Comparison of ENCODE assay signal across 1 cellular context in the genomic region with DNA sequence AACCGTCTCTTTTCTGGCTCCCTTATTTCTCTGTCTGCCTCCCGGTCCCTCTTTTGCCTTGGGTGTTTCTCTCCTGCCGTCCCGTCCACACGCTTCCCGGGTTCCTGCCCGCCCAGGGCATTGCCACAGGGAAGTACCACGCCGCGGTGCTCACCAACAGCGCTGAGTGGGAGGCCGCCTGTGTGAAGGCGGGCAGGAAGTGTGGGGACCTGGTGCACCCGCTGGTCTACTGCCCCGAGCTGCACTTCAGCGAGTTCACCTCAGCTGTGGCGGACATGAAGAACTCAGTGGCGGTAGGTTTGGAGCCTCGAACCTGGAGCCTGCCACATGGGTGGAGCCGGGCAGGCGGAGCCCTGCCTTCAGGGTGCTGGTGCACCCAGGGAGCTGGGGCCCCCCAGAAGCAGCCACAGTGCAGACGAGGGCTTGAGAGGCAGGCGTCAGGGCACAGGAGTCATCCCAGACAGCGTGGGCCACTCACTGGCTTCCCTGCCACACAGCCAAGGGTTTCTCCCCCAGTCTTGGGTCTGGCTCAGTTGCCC.
TF ChIP-seq lines count a peak whose summit lies in the region.

No MANE protein-coding gene starts in this region.

TF ChIP-seq in HepG2, 621 proteins besides CTCF, POLR2A, EP300 and RAD21:
- TF ChIP-seq, protein P1, sequence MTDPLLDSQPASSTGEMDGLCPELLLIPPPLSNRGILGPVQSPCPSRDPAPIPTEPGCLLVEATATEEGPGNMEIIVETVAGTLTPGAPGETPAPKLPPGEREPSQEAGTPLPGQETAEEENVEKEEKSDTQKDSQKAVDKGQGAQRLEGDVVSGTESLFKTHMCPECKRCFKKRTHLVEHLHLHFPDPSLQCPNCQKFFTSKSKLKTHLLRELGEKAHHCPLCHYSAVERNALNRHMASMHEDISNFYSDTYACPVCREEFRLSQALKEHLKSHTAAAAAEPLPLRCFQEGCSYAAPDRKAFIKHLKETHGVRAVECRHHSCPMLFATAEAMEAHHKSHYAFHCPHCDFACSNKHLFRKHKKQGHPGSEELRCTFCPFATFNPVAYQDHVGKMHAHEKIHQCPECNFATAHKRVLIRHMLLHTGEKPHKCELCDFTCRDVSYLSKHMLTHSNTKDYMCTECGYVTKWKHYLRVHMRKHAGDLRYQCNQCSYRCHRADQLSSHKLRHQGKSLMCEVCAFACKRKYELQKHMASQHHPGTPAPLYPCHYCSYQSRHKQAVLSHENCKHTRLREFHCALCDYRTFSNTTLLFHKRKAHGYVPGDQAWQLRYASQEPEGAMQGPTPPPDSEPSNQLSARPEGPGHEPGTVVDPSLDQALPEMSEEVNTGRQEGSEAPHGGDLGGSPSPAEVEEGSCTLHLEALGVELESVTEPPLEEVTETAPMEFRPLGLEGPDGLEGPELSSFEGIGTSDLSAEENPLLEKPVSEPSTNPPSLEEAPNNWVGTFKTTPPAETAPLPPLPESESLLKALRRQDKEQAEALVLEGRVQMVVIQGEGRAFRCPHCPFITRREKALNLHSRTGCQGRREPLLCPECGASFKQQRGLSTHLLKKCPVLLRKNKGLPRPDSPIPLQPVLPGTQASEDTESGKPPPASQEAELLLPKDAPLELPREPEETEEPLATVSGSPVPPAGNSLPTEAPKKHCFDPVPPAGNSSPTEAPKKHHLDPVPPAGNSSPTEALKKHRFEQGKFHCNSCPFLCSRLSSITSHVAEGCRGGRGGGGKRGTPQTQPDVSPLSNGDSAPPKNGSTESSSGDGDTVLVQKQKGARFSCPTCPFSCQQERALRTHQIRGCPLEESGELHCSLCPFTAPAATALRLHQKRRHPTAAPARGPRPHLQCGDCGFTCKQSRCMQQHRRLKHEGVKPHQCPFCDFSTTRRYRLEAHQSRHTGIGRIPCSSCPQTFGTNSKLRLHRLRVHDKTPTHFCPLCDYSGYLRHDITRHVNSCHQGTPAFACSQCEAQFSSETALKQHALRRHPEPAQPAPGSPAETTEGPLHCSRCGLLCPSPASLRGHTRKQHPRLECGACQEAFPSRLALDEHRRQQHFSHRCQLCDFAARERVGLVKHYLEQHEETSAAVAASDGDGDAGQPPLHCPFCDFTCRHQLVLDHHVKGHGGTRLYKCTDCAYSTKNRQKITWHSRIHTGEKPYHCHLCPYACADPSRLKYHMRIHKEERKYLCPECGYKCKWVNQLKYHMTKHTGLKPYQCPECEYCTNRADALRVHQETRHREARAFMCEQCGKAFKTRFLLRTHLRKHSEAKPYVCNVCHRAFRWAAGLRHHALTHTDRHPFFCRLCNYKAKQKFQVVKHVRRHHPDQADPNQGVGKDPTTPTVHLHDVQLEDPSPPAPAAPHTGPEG (CRISPR knock-in tag; IDR thresholded peaks at IDR 0.05): no peak
- peak; percentile 7 for TF ChIP-seq HNRNPLL (IDR thresholded peaks at IDR 0.05; ENCODE audit: low read depth, low read length, poor library complexity, severe bottlenecking)
- 0 out of 2 replicates have a peak, but pooled peaks have one; percentile 12 for TF ChIP-seq HNRNPL (IDR thresholded peaks at IDR 0.05; ENCODE audit: low read depth, low read length)
- TF ChIP-seq PHF20 (CRISPR knock-in tag; IDR thresholded peaks at IDR 0.05): 0 out of 2 replicates have a peak, but pooled peaks have one; percentile 14
- no peak for TF ChIP-seq PAX8 (CRISPR knock-in tag; IDR thresholded peaks at IDR 0.05; ENCODE audit: borderline replicate concordance)
- TF ChIP-seq CBX2 (IDR thresholded peaks at IDR 0.05; ENCODE audit: low read depth, low read length): no peak
- no peak for TF ChIP-seq CBX2 (CRISPR knock-in tag; IDR thresholded peaks at IDR 0.05; ENCODE audit: low read depth)
- TF ChIP-seq AGO2 (optimal IDR thresholded peaks at IDR 0.05; ENCODE audit: low read depth, low read length): peak; percentile 26
